1 cellular context compared by ENCODE assay signal in genomic region chr19:19668230-19669012, GRCh38.
A peak's percentile ranks its signal among the peaks of the same experiment; 100 is the strongest.
TF ChIP-seq lines count a peak whose summit lies in the region.

Gene ZNF101 (plus strand): TSS chr19:19668839. CDS start chr19:19668964, 125 bp downstream.

TF ChIP-seq in K562, 482 proteins besides CTCF, POLR2A, EP300 and RAD21 (continued from another document and continues in another):
- TF ChIP-seq ZHX1 (conservative IDR thresholded peaks at IDR 0.05; ENCODE audit: low read length) (no peak), TCF7L2 (IDR thresholded peaks at IDR 0.05; ENCODE audit: low read depth, low read length) (no peak), HNRNPLL (IDR thresholded peaks at IDR 0.05; ENCODE audit: low read depth, low read length, poor library complexity, severe bottlenecking) (no peak), ETS2 (tag; IDR thresholded peaks at IDR 0.05; ENCODE audit: borderline replicate concordance, poor library complexity, severe bottlenecking) (no peak), ZC3H4 (CRISPR knock-in tag; IDR thresholded peaks at IDR 0.05; ENCODE audit: borderline replicate concordance) (no peak), HNRNPH1 (optimal IDR thresholded peaks at IDR 0.05; ENCODE audit: low read depth, low read length) (no peak), SMARCE1 (IDR thresholded peaks at IDR 0.05) (no peak), YY1 (IDR thresholded peaks at IDR 0.05; ENCODE audit: borderline replicate concordance in 1 of 3, control insufficient read depth in 1 of 3, extremely low read depth in 1 of 3, insufficient read depth in 3 of 3, insufficient read length in 1 of 3, insufficient replicate concordance in 2 of 3, low read depth in 1 of 3, low read length in 2 of 3) (peak in 1 of 3 experiments; percentile 47), MNT (conservative IDR thresholded peaks at IDR 0.05) (peak in 1 of 2 experiments; percentile 25; a peak in 1 of 4 replicates), SNAPC5 (CRISPR knock-in tag; IDR thresholded peaks at IDR 0.05) (no peak), ARID3A (IDR thresholded peaks at IDR 0.05; ENCODE audit: borderline replicate concordance, low read depth, low read length) (no peak), L3MBTL2 (IDR thresholded peaks at IDR 0.05) (peak; percentile 74), RFX5 (IDR thresholded peaks at IDR 0.05; ENCODE audit: low read depth, low read length) (no peak), ZNF589 (CRISPR knock-in tag; IDR thresholded peaks at IDR 0.05; ENCODE audit: low read depth) (no peak), RBM15 (IDR thresholded peaks at IDR 0.05; ENCODE audit: insufficient read depth, low read length) (no peak), BRF2 (IDR thresholded peaks at IDR 0.05; ENCODE audit: borderline replicate concordance, insufficient read depth, insufficient read length) (no peak), STAG1 (CRISPR knock-in tag; IDR thresholded peaks at IDR 0.05; ENCODE audit: borderline replicate concordance) (no peak), JUND (IDR thresholded peaks at IDR 0.05; ENCODE audit: borderline replicate concordance, low read depth, low read length) (peak; percentile 22; the same call in 1 of the 2 replicates), JUND (tag; IDR thresholded peaks at IDR 0.05; ENCODE audit: borderline replicate concordance, low read depth, low read length) (no peak), FOXP1 (CRISPR knock-in tag; IDR thresholded peaks at IDR 0.05) (no peak), SMARCC2 (IDR thresholded peaks at IDR 0.05; ENCODE audit: low read depth) (no peak), POU5F1 (IDR thresholded peaks at IDR 0.05; ENCODE audit: borderline replicate concordance, low read depth, low read length, partially characterized antibody) (no peak), CBFA2T2 (conservative IDR thresholded peaks at IDR 0.05) (no peak), ZFPM2 (CRISPR knock-in tag; IDR thresholded peaks at IDR 0.05) (no peak), ZC3H8 (IDR thresholded peaks at IDR 0.05) (no peak), ZKSCAN3 (CRISPR knock-in tag; IDR thresholded peaks at IDR 0.05) (no peak), ASH1L (IDR thresholded peaks at IDR 0.05; ENCODE audit: borderline replicate concordance, low read depth, partially characterized antibody) (peak; percentile 83), HINFP (tag; conservative IDR thresholded peaks at IDR 0.05; ENCODE audit: low read depth) (no peak), ESRRA (IDR thresholded peaks at IDR 0.05; ENCODE audit: borderline replicate concordance, low read depth) (no peak), NRF1 (conservative IDR thresholded peaks at IDR 0.05 in 1 of 2, IDR thresholded peaks at IDR 0.05 in 1 of 2) (peak; percentile 66 to 71), ZNF217 (CRISPR knock-in tag; IDR thresholded peaks at IDR 0.05) (no peak), GATAD2A (IDR thresholded peaks at IDR 0.05) (no peak), TRIM25 (IDR thresholded peaks at IDR 0.05; ENCODE audit: borderline replicate concordance) (no peak), ZNF316 (IDR thresholded peaks at IDR 0.05) (no peak), OTX1 (CRISPR knock-in tag; IDR thresholded peaks at IDR 0.05) (no peak), GATA2 (CRISPR knock-in tag; IDR thresholded peaks at IDR 0.05) (no peak), GTF2E2 (tag; IDR thresholded peaks at IDR 0.05) (no peak), ZNF644 (tag; IDR thresholded peaks at IDR 0.05; ENCODE audit: low read depth) (no peak), BCLAF1 (IDR thresholded peaks at IDR 0.05; ENCODE audit: borderline replicate concordance in 1 of 2, control insufficient read depth in 1 of 2, low read depth in 2 of 2, low read length in 1 of 2) (no peak), TFAM (CRISPR knock-in tag; conservative IDR thresholded peaks at IDR 0.05) (no peak), SP1 (CRISPR knock-in tag; IDR thresholded peaks at IDR 0.05) (peak; percentile 57; the same call in 1 of the 2 replicates), POLR2AphosphoS5 (IDR thresholded peaks at IDR 0.05; ENCODE audit: control insufficient read depth, insufficient read depth, low read depth, low read length) (peak; percentile 78), ERF (CRISPR knock-in tag; IDR thresholded peaks at IDR 0.05) (no peak), FOXA1 (IDR thresholded peaks at IDR 0.05; ENCODE audit: borderline replicate concordance) (no peak), ZNF184 (CRISPR knock-in tag; IDR thresholded peaks at IDR 0.05) (no peak), DMBX1 (CRISPR knock-in tag; IDR thresholded peaks at IDR 0.05; ENCODE audit: borderline replicate concordance) (no peak), THRB (CRISPR knock-in tag; conservative IDR thresholded peaks at IDR 0.05) (no peak), NFATC3 (IDR thresholded peaks at IDR 0.05) (no peak), HMGN3 (IDR thresholded peaks at IDR 0.05; ENCODE audit: borderline replicate concordance, extremely low read depth, insufficient read length, low read depth, low read length) (peak; percentile 51), ATF3 (IDR thresholded peaks at IDR 0.05) (no peak), ATF3 (CRISPR knock-in tag; conservative IDR thresholded peaks at IDR 0.05) (no peak), MTA3 (IDR thresholded peaks at IDR 0.05; ENCODE audit: borderline replicate concordance) (no peak), BMI1 (IDR thresholded peaks at IDR 0.05; ENCODE audit: low read length) (no peak)
